In the genomic region with DNA sequence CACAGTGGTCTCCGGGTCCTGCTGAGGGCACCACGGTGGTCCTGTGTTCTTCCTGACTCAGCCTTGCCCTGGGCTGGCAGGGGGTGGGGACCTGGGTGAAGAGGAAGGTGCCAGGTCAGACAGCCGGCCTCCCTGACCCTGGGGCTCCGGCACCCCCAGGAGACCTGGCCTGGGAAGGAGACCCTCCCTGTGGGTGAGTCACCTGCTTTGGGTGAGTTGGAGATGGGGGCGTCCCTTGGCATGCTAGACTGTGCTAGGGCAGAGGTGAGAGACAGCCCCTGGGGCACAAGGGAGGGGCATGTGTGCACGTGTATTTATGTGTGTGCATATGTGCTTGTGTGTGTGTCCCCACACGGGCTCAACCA, we compare ENCODE assay signal across 13 cellular contexts. TPM values are rescaled to one million over a fixed set of nuclear protein-coding genes. Genes with fewer than 3 reads are reported as not detected.
A peak's percentile ranks its signal among the peaks of the same experiment; 100 is the strongest.
DNase-seq lines count a peak whose midpoint lies in the region; ATAC-seq and FAIRE-seq lines count a peak whose summit lies in the region.
"Had no signal": no experiment of that assay in that cellular context is flagged by ENCODE, and none has a peak within 500 bp of the region (broad histone marks: within the 10 kb centered on the region; RNA-seq: fewer than 3 reads in every experiment).

No MANE protein-coding gene starts in this region.

- CTCF ChIA-PET in activated naive CD4-positive, alpha-beta T cell treated with anti-CD3 and anti-CD28 coated beads for 36 hours (lab: Charles Lee) = no interaction called here

- peak overlapping the region; percentile 40 for H2AK5ac ChIP-seq in neuronal stem cell (ENCODE audit: low read depth, low read length)

- H3K18ac ChIP-seq in neuronal stem cell (ENCODE audit: low read length) = no peak overlapping the region

- no peaks in the 10 kb centered on the region for H3K36me3 ChIP-seq in neuronal stem cell (replicated peaks in 1 of 2; ENCODE audit: control insufficient read depth in 2 of 2, insufficient read depth in 2 of 2, low read length in 2 of 2)

- no peak overlapping the region for H3K9ac ChIP-seq in neuronal stem cell (ENCODE audit: low read depth, low read length, poor library complexity)

- no peaks in the 10 kb centered on the region for H3K36me3 Mint-ChIP-seq in activated naive CD4-positive, alpha-beta T cell treated with anti-CD3 and anti-CD28 coated beads for 36 hours (ENCODE audit: low read depth)
- H3K36me3 Mint-ChIP-seq: naive B cell had no signal

- peak; percentile 55 for DNase-seq in activated naive CD4-positive, alpha-beta T cell treated with anti-CD3 and anti-CD28 coated beads for 36 hours
- no peak for DNase-seq in activated naive CD4-positive, alpha-beta T cell (lab: John Stamatoyannopoulos, UW)
- DNase-seq in activated naive CD4-positive, alpha-beta T cell treated with anti-CD3 and anti-CD28 coated beads, Interleukin-2, amount 50 U/mL, for 16 hours = peak; percentile 25
- DNase-seq in neuronal stem cell (ENCODE audit: low spot score) = no peak
- no peak for DNase-seq in urothelium cell line (ENCODE audit: low spot score)
- DNase-seq in cerebellar nuclear complex (lab: John Stamatoyannopoulos, UW) = no peak
- DNase-seq in NCI-H146 treated with DMSO at 0.1 percent for 48 hours (lab: John Stamatoyannopoulos, UW; ENCODE audit: unreplicated experiment) = no peak
- DNase-seq: naive B cell, NCI-H1105, T-helper 9 cell had no signal

- peak overlapping the region; percentile 8 for H3K23ac ChIP-seq in neuronal stem cell (ENCODE audit: low read depth, low read length, poor library complexity)

- no peak overlapping the region for H3K27ac ChIP-seq in neuronal stem cell (replicated peaks; ENCODE audit: low read length)

- FAIRE-seq in urothelium cell line (lab: Jason Lieb, UNC) = peak; percentile 40
- FAIRE-seq: islet of Langerhans had no signal

- H3K4me1 Mint-ChIP-seq in activated naive CD4-positive, alpha-beta T cell treated with anti-CD3 and anti-CD28 coated beads for 36 hours (ENCODE audit: low read depth) = peaks cover 39% of the 10 kb centered on the region

- no peaks in the 10 kb centered on the region for H3K9me3 Mint-ChIP-seq in activated naive CD4-positive, alpha-beta T cell treated with anti-CD3 and anti-CD28 coated beads for 36 hours
- H3K9me3 Mint-ChIP-seq: naive B cell had no signal

- intact Hi-C loops in activated naive CD4-positive, alpha-beta T cell treated with anti-CD3 and anti-CD28 coated beads for 36 hours (cut with micrococcal nuclease) = no loop called here

- H3K14ac ChIP-seq in neuronal stem cell (ENCODE audit: low read length) = no peak overlapping the region

- ATAC-seq in GM21737 (IDR thresholded peaks at IDR 0.05; ENCODE audit: unreplicated experiment) = no peak

- H3K27me3 ChIP-seq in neuronal stem cell (ENCODE audit: control insufficient read depth in 3 of 3, insufficient read depth in 3 of 3, low read depth in 1 of 3, low read length in 3 of 3) = peaks cover 0 to 63% (median 0%) of the 10 kb centered on the region in 3 experiments

- H3K27ac Mint-ChIP-seq in activated naive CD4-positive, alpha-beta T cell treated with anti-CD3 and anti-CD28 coated beads for 36 hours = peak overlapping the region; percentile 83
- H3K27ac Mint-ChIP-seq: B cell had no signal

- H3K4ac ChIP-seq in neuronal stem cell (ENCODE audit: low read length) = no peak overlapping the region

- no peaks in the 10 kb centered on the region for H3K79me1 ChIP-seq in neuronal stem cell (ENCODE audit: low read depth, low read length)

- H4K91ac ChIP-seq in neuronal stem cell (ENCODE audit: low read depth, low read length, poor library complexity) = no peak overlapping the region

- H2AFZ ChIP-seq in neuronal stem cell (ENCODE audit: low read length) = no peak overlapping the region

- peaks cover 0 to 16% of the 10 kb centered on the region in 2 donors for H3K4me1 ChIP-seq in neuronal stem cell (ENCODE audit: control insufficient read depth in 2 of 2, insufficient read depth in 1 of 2, low read depth in 1 of 2, low read length in 2 of 2)

- no peak overlapping the region for H2BK5ac ChIP-seq in neuronal stem cell (ENCODE audit: low read length)

- no peak overlapping the region for H2BK120ac ChIP-seq in neuronal stem cell (ENCODE audit: low read depth, low read length)

- H3K27me3 Mint-ChIP-seq in activated naive CD4-positive, alpha-beta T cell treated with anti-CD3 and anti-CD28 coated beads for 36 hours (ENCODE audit: low read depth) = no peaks in the 10 kb centered on the region
- H3K27me3 Mint-ChIP-seq: B cell, naive B cell had no signal

- no peak overlapping the region for H2BK12ac ChIP-seq in neuronal stem cell (ENCODE audit: low read length)

- H3K4me3 Mint-ChIP-seq in activated naive CD4-positive, alpha-beta T cell treated with anti-CD3 and anti-CD28 coated beads for 36 hours = no peak overlapping the region
- H3K4me3 Mint-ChIP-seq: B cell, naive B cell had no signal

- no peaks in the 10 kb centered on the region for H3K9me3 ChIP-seq in neuronal stem cell (replicated peaks in 1 of 2; ENCODE audit: control insufficient read depth in 2 of 2, insufficient read depth in 1 of 2, low read depth in 1 of 2, low read length in 2 of 2)

- H3K4me2 ChIP-seq in neuronal stem cell (ENCODE audit: insufficient read depth, low read length, poor library complexity, severe bottlenecking) = no peak overlapping the region

- H2BK15ac ChIP-seq in neuronal stem cell (ENCODE audit: low read length) = no peak overlapping the region

- H4K8ac ChIP-seq in neuronal stem cell (ENCODE audit: low read depth, low read length) = no peak overlapping the region

- H3K4me3 ChIP-seq in neuronal stem cell (ENCODE audit: low read length in 2 of 2) = no peak overlapping the region

- WGBS in neuronal stem cell (ENCODE audit: extremely low coverage in 2 of 2, insufficient read length in 2 of 2, insufficient replicate concordance in 1 of 2), 2 donors = no CpG with 5 or more reads among the region's 7 CpGs

RNA-seq across cellular contexts. Expression of gene SPSB1, which starts 23.4 kb away (rescaled TPM):
- 1 to 10 TPM; 4.8 to 5.0 TPM for total RNA-seq in activated naive CD4-positive, alpha-beta T cell treated with anti-CD3 and anti-CD28 coated beads for 36 hours
- polyA plus RNA-seq in neuronal stem cell (2013, experiment 1 of 2) = 5.2 TPM
- polyA plus RNA-seq in neuronal stem cell (2013, experiment 2 of 2) = 5.1 TPM

Comparison
In these comparisons a context has a peak if more than half of its experiments do, and no peak if none do; other contexts are left out.
1. DNase-seq: peak in activated naive CD4-positive, alpha-beta T cell treated with anti-CD3 and anti-CD28 coated beads for 36 hours (single experiment) and activated naive CD4-positive, alpha-beta T cell treated with anti-CD3 and anti-CD28 coated beads, Interleukin-2, amount 50 U/mL, for 16 hours (single experiment); none in activated naive CD4-positive, alpha-beta T cell (0 of 4), neuronal stem cell (single experiment), urothelium cell line (single experiment), cerebellar nuclear complex (0 of 2) and NCI-H146 treated with DMSO at 0.1 percent for 48 hours (single experiment).